In the genomic region with DNA sequence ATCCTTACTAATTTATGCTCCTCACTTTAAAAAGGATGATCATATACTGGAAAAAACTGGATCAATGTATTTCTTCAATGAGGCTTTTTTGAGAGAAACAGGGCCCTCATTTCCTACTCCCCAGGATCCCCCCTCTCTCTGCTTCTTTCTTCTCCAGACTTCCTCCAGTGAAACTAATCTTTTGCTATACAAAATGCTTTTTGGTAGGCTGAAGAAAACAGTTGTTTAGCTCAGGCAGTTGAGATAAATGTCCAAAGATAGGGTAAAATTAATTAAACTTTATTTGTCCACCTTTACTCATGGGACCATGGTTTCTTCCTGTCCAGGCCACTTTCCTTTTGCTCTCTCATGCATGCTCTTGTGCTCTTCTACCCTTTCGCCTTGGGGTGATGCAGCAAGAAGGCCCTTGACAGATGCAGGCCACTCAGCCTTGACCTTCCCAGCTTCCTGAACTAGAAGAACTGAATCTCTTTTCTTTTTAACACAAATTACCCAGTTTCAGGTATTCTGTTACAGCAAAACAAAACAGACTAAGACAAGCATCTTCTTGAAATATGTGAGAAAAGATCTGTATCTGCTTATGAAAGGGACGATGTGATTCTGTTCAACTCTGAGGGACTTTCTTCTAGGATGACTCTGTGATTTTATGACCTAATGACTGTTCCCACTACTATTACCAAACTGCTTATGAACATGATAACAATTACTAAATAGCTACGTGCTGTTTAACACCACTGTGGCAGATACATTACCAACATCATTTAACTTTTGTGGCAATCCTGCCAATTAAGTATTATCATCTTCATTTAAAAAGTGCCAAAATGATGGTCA, we compare ENCODE assay signal across 12 cellular contexts.
DNase-seq lines count a peak whose midpoint lies in the region; ATAC-seq lines count a peak whose summit lies in the region.
"Had no signal": no experiment of that assay in that cellular context is flagged by ENCODE, and none has a peak within 500 bp of the region (broad histone marks: within the 10 kb centered on the region; RNA-seq: fewer than 3 reads in every experiment).

No MANE protein-coding gene starts in this region.

- peaks cover 22 to 80% (median 62%) of the 10 kb centered on the region in 11 experiments for H3K36me3 ChIP-seq in BLaER1 treated with 17β-estradiol and CSF1 and Interleukin-3, amounts not matched to agents 10 nM and 100 nM

- H3K4me3 ChIP-seq in BLaER1 treated with 17β-estradiol and CSF1 and Interleukin-3, amounts not matched to agents 10 nM and 100 nM, result no peak overlapping the region
- H3K4me3 ChIP-seq: SK-N-MC had no signal

- peak overlapping the region in 9 of 11 experiments; percentile 15 to 59 (median 43); a peak in 15 of 22 replicates for H3K27ac ChIP-seq in BLaER1 treated with 17β-estradiol and CSF1 and Interleukin-3, amounts not matched to agents 10 nM and 100 nM
- H3K27ac ChIP-seq: SK-N-MC had no signal

- H3K9ac ChIP-seq in BLaER1 treated with 17β-estradiol and CSF1 and Interleukin-3, amounts not matched to agents 10 nM and 100 nM, result peak overlapping the region in 4 of 11 experiments; percentile 2 to 47 (median 4); a peak in 3 of 22 replicates

- no peaks in the 10 kb centered on the region for H3K27me3 ChIP-seq in BLaER1 treated with 17β-estradiol and CSF1 and Interleukin-3, amounts not matched to agents 10 nM and 100 nM

- 0 out of 22 replicates have a peak, but pooled peaks cover 0 to 5% (median 0%) of the 10 kb centered on the region in 11 experiments for H4K20me1 ChIP-seq in BLaER1 treated with 17β-estradiol and CSF1 and Interleukin-3, amounts not matched to agents 10 nM and 100 nM

- DNase-seq in amniotic epithelial cell (ENCODE audit: low read depth), result peak; percentile 32
- DNase-seq in NCI-H748 (lab: John Stamatoyannopoulos, UW; ENCODE audit: unreplicated experiment), result no peak
- DNase-seq in KBM-7, result no peak
- DNase-seq in DMS53 treated with DMSO at 0.1 percent for 48 hours (lab: John Stamatoyannopoulos, UW; ENCODE audit: unreplicated experiment), result no peak
- DNase-seq: activated T-cell treated with anti-CD3 and anti-CD28 coated beads for 4 hours, cortex of kidney, NCI-H2081 treated with DMSO at 0.1 percent for 48 hours had no signal

- H3K4me1 ChIP-seq in BLaER1 treated with 17β-estradiol and CSF1 and Interleukin-3, amounts not matched to agents 10 nM and 100 nM, result peaks cover 31 to 56% (median 50%) of the 10 kb centered on the region in 10 experiments

- in situ Hi-C loops in KBM-7 (cut with MboI; ENCODE audit: low pct_unique_long_range_greater_than_20kb, low sequenced_read_pairs), result no loop called here

- H3K9me3 ChIP-seq in BLaER1 treated with 17β-estradiol and CSF1 and Interleukin-3, amounts not matched to agents 10 nM and 100 nM (replicated peaks in 1 of 11), result no peaks in the 10 kb centered on the region

- ATAC-seq in GM18907 (IDR thresholded peaks at IDR 0.05; ENCODE audit: unreplicated experiment) (peak; percentile 65), HG03064 (IDR thresholded peaks at IDR 0.05; ENCODE audit: low read depth, unreplicated experiment) (peak; percentile 68), GM19023 (IDR thresholded peaks at IDR 0.05; ENCODE audit: unreplicated experiment) (no peak)

- peak overlapping the region; percentile 18 to 77 (median 60); a peak in 21 of 22 replicates for H3K4me2 ChIP-seq in BLaER1 treated with 17β-estradiol and CSF1 and Interleukin-3, amounts not matched to agents 10 nM and 100 nM
